20 cellular contexts compared by ENCODE assay signal in genomic region chr1:159652506-159652905, GRCh38.
A peak's percentile ranks its signal among the peaks of the same experiment; 100 is the strongest.
DNase-seq lines count a peak whose midpoint lies in the region; ATAC-seq lines count a peak whose summit lies in the region.
"Had no signal": no experiment of that assay in that cellular context is flagged by ENCODE, and none has a peak within 500 bp of the region (broad histone marks: within the 10 kb centered on the region; RNA-seq: fewer than 3 reads in every experiment).

No MANE protein-coding gene starts in this region.

- ATAC-seq in HG02870 (IDR thresholded peaks at IDR 0.05; ENCODE audit: unreplicated experiment), result no peak
- ATAC-seq: A549, T-cell had no signal

- peak; percentile 4 for DNase-seq in AG08395 (ENCODE audit: low spot score)
- DNase-seq in GM03348 (ENCODE audit: low spot score), result peak; percentile 53
- DNase-seq in astrocyte of the hippocampus (ENCODE audit: low read depth, low spot score), result peak; percentile 0
- peak; percentile 19 for DNase-seq in iris pigment epithelial cell (ENCODE audit: low read depth)
- no peak for DNase-seq in NCI-H524 (lab: John Stamatoyannopoulos, UW)
- DNase-seq in NCI-H1694 treated with DMSO at 0.1 percent for 48 hours (lab: John Stamatoyannopoulos, UW), result no peak
- no peak for DNase-seq in NCI-H1105 (lab: John Stamatoyannopoulos, UW)
- DNase-seq: Caco-2; CD4-positive, CD25-positive, alpha-beta regulatory T cell; DMS153; HCEC 1CT; NCI-H1092 treated with DMSO at 0.1 percent for 48 hours; NCI-H1694; NCI-H510A; NCI-H82; OCI-M1; SHP77; T-cell had no signal

Comparison
In these comparisons a context has a peak if more than half of its experiments do, and no peak if none do; other contexts are left out.
1. DNase-seq: peak in AG08395 (single experiment), GM03348 (single experiment), astrocyte of the hippocampus (single experiment) and iris pigment epithelial cell (single experiment); none in NCI-H524 (0 of 2), NCI-H1694 treated with DMSO at 0.1 percent for 48 hours (single experiment) and NCI-H1105 (single experiment).